Comparison of ENCODE assay signal across 23 cellular contexts in the genomic region with DNA sequence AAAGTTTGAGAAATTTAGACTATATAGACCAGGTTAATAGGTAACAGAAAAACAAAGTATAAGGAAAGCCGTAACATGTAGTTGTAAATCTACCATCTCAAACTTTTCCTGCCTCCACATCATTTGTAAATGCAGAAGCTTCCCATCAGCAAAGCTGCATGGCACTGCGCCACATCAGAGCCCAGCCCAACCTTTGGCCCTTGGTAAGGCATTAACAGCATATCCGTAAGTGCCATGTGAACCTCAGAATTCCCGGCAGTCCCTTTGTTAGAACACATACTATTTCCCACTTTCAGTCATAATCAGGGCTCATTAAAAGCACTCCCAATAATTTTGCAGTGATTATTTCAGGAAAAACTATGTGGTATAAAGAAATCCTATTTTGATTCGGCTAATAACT. TPM values are rescaled to one million over a fixed set of nuclear protein-coding genes. Genes with fewer than 3 reads are reported as not detected.
DNase-seq lines count a peak whose midpoint lies in the region; ATAC-seq, FAIRE-seq and TF ChIP-seq lines count a peak whose summit lies in the region.
"Had no signal": no experiment of that assay in that cellular context is flagged by ENCODE, and none has a peak within 500 bp of the region (broad histone marks: within the 10 kb centered on the region; RNA-seq: fewer than 3 reads in every experiment).

No MANE protein-coding gene starts in this region.

- no peaks in the 10 kb centered on the region for H3K9me3 ChIP-seq in CD4-positive, alpha-beta T cell (ENCODE audit: control insufficient read depth, low read length)
- H3K9me3 ChIP-seq in HUES48 (ENCODE audit: control insufficient read depth, insufficient read depth, low read length) (no peaks in the 10 kb centered on the region), pancreas (no peaks in the 10 kb centered on the region)
- H3K9me3 ChIP-seq: esophagus muscularis mucosa, suprapubic skin had no signal

- CTCF ChIA-PET in CD4-positive, alpha-beta T cell (lab: Charles Lee) = no interaction called here

- intact Hi-C loops in CD4-positive, alpha-beta T cell (cut with DNase I, micrococcal nuclease) = no loop called here
- intact Hi-C loops in pancreas (cut with DNase I) = no loop called here

- no peak for DNase-seq in CD4-positive, alpha-beta T cell
- DNase-seq in pancreas (peak; percentile 39 to 80 (median 64)), NCI-H69 (lab: John Stamatoyannopoulos, UW) (no peak), NCI-H226 (no peak)
- DNase-seq: activated CD4-positive, alpha-beta T cell treated with anti-CD3 and anti-CD28 coated beads, Interleukin-2, amount 10 ng/mL, durations not matched to agents 24 days and 14 days; DMS79 treated with DMSO at 0.1 percent for 48 hours; effector memory CD4-positive, alpha-beta T cell; mesendoderm; NCI-H1048; NCI-H187; NCI-H2227 treated with DMSO at 0.1 percent for 48 hours; NK-92 treated with Interleukin-12 subunit alpha and Interleukin-12 subunit beta, amount 100 ng/mL, for 24 hours had no signal

- H3K27ac ChIP-seq in CD4-positive, alpha-beta T cell (ENCODE audit: low read depth, low read length) = no peak overlapping the region
- H3K27ac ChIP-seq in HUES48 (ENCODE audit: low read depth, low read length) = peak overlapping the region; percentile 71
- peak overlapping the region in 2 of 4 donors; percentile 24 to 37 for H3K27ac ChIP-seq in pancreas
- H3K27ac ChIP-seq: esophagus muscularis mucosa, suprapubic skin had no signal

- no peaks in the 10 kb centered on the region for H3K9me3 Mint-ChIP-seq in CD4-positive, alpha-beta T cell
- H3K9me3 Mint-ChIP-seq: activated CD4-positive, alpha-beta T cell treated with anti-CD3 and anti-CD28 coated beads, Interleukin-2, amount 10 ng/mL, durations not matched to agents 24 days and 14 days; activated T-helper 1 cell treated with anti-CD3 and anti-CD28 coated beads, Interleukin-12 subunit alpha, Interleukin-12 subunit beta, Interleukin-2, Interleukin-4 antibody, amounts not matched to agents 30 ng/mL and 10 ng/mL and 1 ng/mL, durations not matched to agents 14 hours and 24 hours and 36 hours; natural killer cell treated with Interleukin-12 subunit alpha and Interleukin-12 subunit beta and Interleukin-15 and Interleukin-18, amount 100 ng/mL, for 72 hours; stimulated activated effector memory CD8-positive, alpha-beta T cell treated with anti-CD3 and anti-CD28 coated beads, Interleukin-12 subunit alpha, Interleukin-12 subunit beta, amount 100 ng/mL, for 72 hours; T-helper 1 cell treated with Interleukin-12 subunit alpha and Interleukin-12 subunit beta and Interleukin-4 antibody, amounts not matched to agents 30 μg/mL and 1 μg/mL, for 36 hours had no signal

- peaks cover 67% of the 10 kb centered on the region for H3K4me1 ChIP-seq in HUES48 (ENCODE audit: control insufficient read depth, insufficient read depth, low read length)
- peaks cover 0 to 11% (median 0%) of the 10 kb centered on the region in 3 donors for H3K4me1 ChIP-seq in pancreas
- H3K4me1 ChIP-seq: suprapubic skin had no signal

- peaks cover 45% of the 10 kb centered on the region for H3K4me1 Mint-ChIP-seq in CD4-positive, alpha-beta T cell (ENCODE audit: low read depth)

- peak; percentile 88 for FAIRE-seq in islet of Langerhans (lab: Jason Lieb, UNC)
- no peak for FAIRE-seq in pancreas (lab: Jason Lieb, UNC)
- FAIRE-seq: frontal cortex had no signal

- TF ChIP-seq CTCF in CD4-positive, alpha-beta T cell (IDR thresholded peaks at IDR 0.05) = no peak
- TF ChIP-seq CTCF in pancreas (IDR thresholded peaks at IDR 0.05) = no peak

- H3K4me3 Mint-ChIP-seq in CD4-positive, alpha-beta T cell = no peak overlapping the region
- H3K4me3 Mint-ChIP-seq: activated CD4-positive, alpha-beta T cell treated with anti-CD3 and anti-CD28 coated beads, Interleukin-2, amount 10 ng/mL, durations not matched to agents 24 days and 14 days; activated T-helper 1 cell treated with anti-CD3 and anti-CD28 coated beads, Interleukin-12 subunit alpha, Interleukin-12 subunit beta, Interleukin-2, Interleukin-4 antibody, amounts not matched to agents 30 ng/mL and 10 ng/mL and 1 ng/mL, durations not matched to agents 14 hours and 24 hours and 36 hours; natural killer cell treated with Interleukin-12 subunit alpha and Interleukin-12 subunit beta and Interleukin-15 and Interleukin-18, amount 100 ng/mL, for 72 hours; stimulated activated effector memory CD8-positive, alpha-beta T cell treated with anti-CD3 and anti-CD28 coated beads, Interleukin-12 subunit alpha, Interleukin-12 subunit beta, amount 100 ng/mL, for 72 hours; T-helper 1 cell treated with Interleukin-12 subunit alpha and Interleukin-12 subunit beta and Interleukin-4 antibody, amounts not matched to agents 30 μg/mL and 1 μg/mL, for 36 hours had no signal

- POLR2A ChIA-PET in CD4-positive, alpha-beta T cell (lab: Charles Lee) = no interaction called here

- H3K27ac Mint-ChIP-seq in CD4-positive, alpha-beta T cell = peak overlapping the region; percentile 5
- H3K27ac Mint-ChIP-seq: activated CD4-positive, alpha-beta T cell treated with anti-CD3 and anti-CD28 coated beads, Interleukin-2, amount 10 ng/mL, durations not matched to agents 24 days and 14 days; activated T-helper 1 cell treated with anti-CD3 and anti-CD28 coated beads, Interleukin-12 subunit alpha, Interleukin-12 subunit beta, Interleukin-2, Interleukin-4 antibody, amounts not matched to agents 30 ng/mL and 10 ng/mL and 1 ng/mL, durations not matched to agents 14 hours and 24 hours and 36 hours; natural killer cell treated with Interleukin-12 subunit alpha and Interleukin-12 subunit beta and Interleukin-15 and Interleukin-18, amount 100 ng/mL, for 72 hours; stimulated activated effector memory CD8-positive, alpha-beta T cell treated with anti-CD3 and anti-CD28 coated beads, Interleukin-12 subunit alpha, Interleukin-12 subunit beta, amount 100 ng/mL, for 72 hours; T-helper 1 cell treated with Interleukin-12 subunit alpha and Interleukin-12 subunit beta and Interleukin-4 antibody, amounts not matched to agents 30 μg/mL and 1 μg/mL, for 36 hours had no signal

- no peaks in the 10 kb centered on the region for H3K27me3 ChIP-seq in CD4-positive, alpha-beta T cell (ENCODE audit: control insufficient read depth, insufficient read depth, low read length)
- H3K27me3 ChIP-seq in HUES48 (ENCODE audit: control insufficient read depth, insufficient read depth, low read length) (no peaks in the 10 kb centered on the region), pancreas (no peaks in the 10 kb centered on the region)
- H3K27me3 ChIP-seq: esophagus muscularis mucosa, suprapubic skin had no signal

- H3K9ac ChIP-seq in HUES48 (ENCODE audit: low read depth, low read length) = no peak overlapping the region

- no peaks in the 10 kb centered on the region for H3K27me3 Mint-ChIP-seq in CD4-positive, alpha-beta T cell
- H3K27me3 Mint-ChIP-seq: activated CD4-positive, alpha-beta T cell treated with anti-CD3 and anti-CD28 coated beads, Interleukin-2, amount 10 ng/mL, durations not matched to agents 24 days and 14 days; natural killer cell treated with Interleukin-12 subunit alpha and Interleukin-12 subunit beta and Interleukin-15 and Interleukin-18, amount 100 ng/mL, for 72 hours had no signal

- no peak overlapping the region for H3K4me3 ChIP-seq in HUES48 (ENCODE audit: low read depth, low read length)
- H3K4me3 ChIP-seq in pancreas = no peak overlapping the region
- H3K4me3 ChIP-seq: esophagus muscularis mucosa, suprapubic skin had no signal

- no peak for ATAC-seq in CD4-positive, alpha-beta T cell (ENCODE audit: poor library complexity)
- peak; percentile 84 to 97 (median 94) for ATAC-seq in pancreas
- no peak for ATAC-seq in HG02571 (IDR thresholded peaks at IDR 0.05; ENCODE audit: unreplicated experiment)
- ATAC-seq: natural killer cell treated with Interleukin-12 subunit alpha and Interleukin-12 subunit beta and Interleukin-15 and Interleukin-18, amount 100 ng/mL, for 72 hours; Panc1; stimulated activated effector memory CD8-positive, alpha-beta T cell treated with anti-CD3 and anti-CD28 coated beads, Interleukin-12 subunit alpha, Interleukin-12 subunit beta, amount 100 ng/mL, for 72 hours had no signal

- WGBS in pancreas, 2 donors = 23 to 24% methylated on average over 5 of the region's 5 CpGs

- H3K36me3 ChIP-seq in HUES48 (ENCODE audit: control insufficient read depth, insufficient read depth, low read length) = 0 out of 2 replicates have a peak, but pooled peaks cover 7% of the 10 kb centered on the region
- no peaks in the 10 kb centered on the region for H3K36me3 ChIP-seq in pancreas
- H3K36me3 ChIP-seq: esophagus muscularis mucosa had no signal

- peaks cover 11% of the 10 kb centered on the region for H3K36me3 Mint-ChIP-seq in CD4-positive, alpha-beta T cell (ENCODE audit: low read depth)

RNA-seq across cellular contexts. Expression of gene MPHOSPH8, which starts 51.6 kb away (rescaled TPM):
- 10 to 100 TPM; 48.0 to 51.2 TPM for total RNA-seq in CD4-positive, alpha-beta T cell
- 10 to 100 TPM; 12.4 to 22.1 (median 14.8) TPM for total RNA-seq in pancreas
- 10 to 100 TPM; 24.8 to 26.3 TPM for polyA plus RNA-seq in pancreas

Comparison
In these comparisons a context has a peak if more than half of its experiments do, and no peak if none do; other contexts are left out.
1. ATAC-seq: peak in pancreas (4 of 4); none in CD4-positive, alpha-beta T cell (single experiment) and HG02571 (single experiment).
2. DNase-seq: peak in pancreas (6 of 6); none in CD4-positive, alpha-beta T cell (0 of 10), NCI-H69 (single experiment) and NCI-H226 (single experiment).